In genomic region chr18:13112982-13113381, GRCh38 we compare ENCODE assay signal across 8 cellular contexts.
DNase-seq lines count a peak whose midpoint lies in the region; ATAC-seq lines count a peak whose summit lies in the region.

No MANE protein-coding gene starts in this region.

- DNase-seq in CMK (ENCODE audit: low read depth) (peak; percentile 30), NCI-H2227 (lab: John Stamatoyannopoulos, UW; ENCODE audit: unreplicated experiment) (peak; percentile 86), dermis microvascular lymphatic vessel endothelial cell (ENCODE audit: low read depth in 2 of 2) (peak; percentile 59 to 66), lung microvascular endothelial cell (ENCODE audit: low read depth in 2 of 2) (peak; percentile 52 to 85), activated gamma-delta T cell treated with Interleukin-2 at 50 U/mL for 16 hours (no peak), HPDE6-E6E7 (ENCODE audit: extremely low spot score) (no peak), AML-193 (lab: John Stamatoyannopoulos, UW) (no peak)

- ATAC-seq in HG03196 (IDR thresholded peaks at IDR 0.05; ENCODE audit: unreplicated experiment): no peak

Comparison
In these comparisons a context has a peak if more than half of its experiments do, and no peak if none do; other contexts are left out.
1. DNase-seq: peak in CMK (single experiment), NCI-H2227 (single experiment), dermis microvascular lymphatic vessel endothelial cell (2 of 2) and lung microvascular endothelial cell (2 of 2); none in activated gamma-delta T cell treated with Interleukin-2 at 50 U/mL for 16 hours (single experiment), HPDE6-E6E7 (single experiment) and AML-193 (0 of 2).